In the genomic region with DNA sequence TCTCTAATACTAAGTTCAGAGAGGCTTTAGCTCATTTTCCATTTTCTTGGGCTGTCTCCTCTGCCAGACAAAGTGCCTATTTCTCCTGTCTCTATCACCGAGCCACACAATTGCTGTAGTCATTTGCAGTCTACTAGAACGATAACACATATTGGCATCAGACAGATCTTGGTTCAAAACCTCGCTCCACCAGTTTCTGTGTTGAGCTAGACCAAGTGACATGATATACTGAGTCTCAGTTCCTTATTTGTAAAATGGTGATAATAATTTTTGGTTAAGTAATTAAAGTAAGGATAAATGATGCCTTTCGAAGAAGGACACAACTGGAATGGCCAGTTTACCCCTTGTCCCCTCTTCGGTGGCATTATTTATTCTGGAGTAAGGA, we compare ENCODE assay signal across 8 cellular contexts. TPM values are rescaled to one million over a fixed set of nuclear protein-coding genes. Genes with fewer than 3 reads are reported as not detected.
DNase-seq lines count a peak whose midpoint lies in the region; ATAC-seq and TF ChIP-seq lines count a peak whose summit lies in the region.

No MANE protein-coding gene starts in this region.

- in situ Hi-C loops in SK-MEL-5 (cut with HindIII; ENCODE audit: low pct_unique_long_range_greater_than_20kb, low sequenced_read_pairs), result no loop called here

- ATAC-seq in GM18873 (IDR thresholded peaks at IDR 0.05; ENCODE audit: low FRiP score, unreplicated experiment), result peak; percentile 16
- ATAC-seq in HG02763 (IDR thresholded peaks at IDR 0.05; ENCODE audit: unreplicated experiment), result peak; percentile 7
- ATAC-seq in upper lobe of left lung (ENCODE audit: low FRiP score in 2 of 2), result no peak

- no peak for TF ChIP-seq EP300 in upper lobe of left lung (IDR thresholded peaks at IDR 0.05)

- no peaks in the 10 kb centered on the region for H3K36me3 ChIP-seq in upper lobe of left lung

- TF ChIP-seq POLR2A in upper lobe of left lung (IDR thresholded peaks at IDR 0.05), result no peak

- peak overlapping the region; percentile 73 for H3K27ac ChIP-seq in layer of hippocampus (ENCODE audit: low read depth, low read length)
- peak overlapping the region in 3 of 4 donors; percentile 93 to 99 (median 97) for H3K27ac ChIP-seq in upper lobe of left lung

- no peaks in the 10 kb centered on the region for H3K27me3 ChIP-seq in layer of hippocampus (ENCODE audit: control insufficient read depth, insufficient read depth, low read length)
- H3K27me3 ChIP-seq in upper lobe of left lung, result no peaks in the 10 kb centered on the region

- no peak for TF ChIP-seq CTCF in upper lobe of left lung (IDR thresholded peaks at IDR 0.05)

- H3K4me1 ChIP-seq in upper lobe of left lung, result peaks cover 32 to 39% (median 35%) of the 10 kb centered on the region in 4 donors

- 73 to 76% methylated on average over 5 of the region's 5 CpGs for WGBS in upper lobe of left lung, 2 donors

- no peaks in the 10 kb centered on the region for H3K9me3 ChIP-seq in upper lobe of left lung

- DNase-seq in SK-MEL-5 (ENCODE audit: low read depth, low spot score), result peak; percentile 9
- DNase-seq in upper lobe of left lung, result no peak
- DNase-seq in DMS53 treated with DMSO at 0.1 percent for 48 hours (lab: John Stamatoyannopoulos, UW; ENCODE audit: unreplicated experiment), result no peak
- DNase-seq in SW480 (ENCODE audit: low spot score), result no peak
- DNase-seq in NOMO-1 (lab: John Stamatoyannopoulos, UW; ENCODE audit: unreplicated experiment in 2 of 2), result no peak

- H3K4me3 ChIP-seq in upper lobe of left lung, result peak overlapping the region in 3 of 4 donors; percentile 69 to 72 (median 71)

RNA-seq across cellular contexts. Expression of gene RAB7A, which starts 0.4 kb away (rescaled TPM):
- 142 and 157 TPM in 2 replicates for total RNA-seq in SK-MEL-5 (2014; rRNA removed; shearing (Covaris generic))
- 514 and 552 TPM in 2 replicates for polyA plus RNA-seq in SK-MEL-5 (2015; cell fraction: cytosol; rRNA removed)
- 72.6 and 78.9 TPM in 2 replicates for polyA plus RNA-seq in SK-MEL-5 (2015; cell fraction: nucleus; rRNA removed)
- 100 to 1,000 TPM in 5 of 6 donors, 10 to 100 TPM in 1; 72.3 to 287 (median 139) TPM for total RNA-seq in upper lobe of left lung

Comparison
In these comparisons a context has a peak if more than half of its experiments do, and no peak if none do; other contexts are left out.
1. ATAC-seq: peak in GM18873 (single experiment) and HG02763 (single experiment); none in upper lobe of left lung (0 of 2).